In genomic region chr2:98463988-98464771, GRCh38 we compare ENCODE assay signal across 11 cellular contexts. TPM values are rescaled to one million over a fixed set of nuclear protein-coding genes. Genes with fewer than 3 reads are reported as not detected.
DNase-seq lines count a peak whose midpoint lies in the region; ATAC-seq and TF ChIP-seq lines count a peak whose summit lies in the region.
"Had no signal": no experiment of that assay in that cellular context is flagged by ENCODE, and none has a peak within 500 bp of the region (broad histone marks: within the 10 kb centered on the region; RNA-seq: fewer than 3 reads in every experiment).

No MANE protein-coding gene starts in this region.

- peaks cover 76% of the 10 kb centered on the region for H3K4me1 Mint-ChIP-seq in T-helper 17 cell

- DNase-seq in stimulated activated naive CD4-positive, alpha-beta T cell (lab: John Stamatoyannopoulos, UW), result peak in 5 of 6 experiments; percentile 14 to 59 (median 54)
- DNase-seq in stimulated activated naive CD4-positive, alpha-beta T cell treated with Interleukin-2 at 50 U/mL for 16 hours (lab: John Stamatoyannopoulos, UW), result no peak
- DNase-seq in T-helper 17 cell (no peak), upper lobe of right lung (no peak), NCI-H69 (lab: John Stamatoyannopoulos, UW) (no peak), OCI-M2 (lab: John Stamatoyannopoulos, UW; ENCODE audit: unreplicated experiment) (no peak), GM10266 (ENCODE audit: extremely low spot score) (no peak)
- DNase-seq: DMS53, GM23248 had no signal

- H3K9ac ChIP-seq in iPS-20b (ENCODE audit: low read depth, low read length), result peak overlapping the region; percentile 5; the same call in 1 of the 2 replicates
- H3K9ac ChIP-seq: GM23248 had no signal

- H3K9me3 ChIP-seq in T-helper 17 cell (ENCODE audit: control insufficient read depth, low read length, poor library complexity, severe bottlenecking) (no peaks in the 10 kb centered on the region), iPS-20b (ENCODE audit: insufficient read depth, low read depth, low read length) (no peaks in the 10 kb centered on the region), upper lobe of right lung (no peaks in the 10 kb centered on the region)

- H3K4me3 Mint-ChIP-seq in T-helper 17 cell, result peak overlapping the region; percentile 92
- H3K4me3 Mint-ChIP-seq: nephron had no signal

- no peaks in the 10 kb centered on the region for H3K36me3 Mint-ChIP-seq in T-helper 17 cell (ENCODE audit: low read depth)

- H3K4me1 ChIP-seq in iPS-20b (ENCODE audit: insufficient read depth, low read length), result peaks cover 39% of the 10 kb centered on the region
- H3K4me1 ChIP-seq in upper lobe of right lung, result peaks cover 68% of the 10 kb centered on the region

- H3K4me3 ChIP-seq in iPS-20b (ENCODE audit: low read length) (no peak overlapping the region), upper lobe of right lung (no peak overlapping the region)
- H3K4me3 ChIP-seq: GM23248 had no signal

- ATAC-seq in T-helper 17 cell (peak; percentile 54), upper lobe of right lung (peak; percentile 23)

- no peaks in the 10 kb centered on the region for H3K27me3 Mint-ChIP-seq in T-helper 17 cell

- no peak for TF ChIP-seq CTCF in upper lobe of right lung (IDR thresholded peaks at IDR 0.05)
- no peak for TF ChIP-seq CTCF in GM10266 (IDR thresholded peaks at IDR 0.05; ENCODE audit: control insufficient read depth, insufficient read depth, low read depth, missing control alignments)

- H3K36me3 ChIP-seq in iPS-20b (ENCODE audit: insufficient read depth, low read depth, low read length) (no peaks in the 10 kb centered on the region), upper lobe of right lung (no peaks in the 10 kb centered on the region)

- intact Hi-C loops in upper lobe of right lung (cut with DNase I), result no loop called here

- no peaks in the 10 kb centered on the region for H3K27me3 ChIP-seq in iPS-20b (ENCODE audit: insufficient read depth, low read length)
- no peaks in the 10 kb centered on the region for H3K27me3 ChIP-seq in upper lobe of right lung

- peak overlapping the region; percentile 99 for H3K27ac Mint-ChIP-seq in T-helper 17 cell

- H3K27ac ChIP-seq in iPS-20b (ENCODE audit: low read length) (no peak overlapping the region), upper lobe of right lung (peak overlapping the region; percentile 68)
- H3K27ac ChIP-seq: GM23248 had no signal

RNA-seq across cellular contexts. Expression of gene INPP4A, which starts 19.5 kb away (rescaled TPM):
- total RNA-seq in T-helper 17 cell (100 to 1,000 TPM; 109 to 110 TPM), upper lobe of right lung (35.0 TPM)

Comparison
In these comparisons a context has a peak if more than half of its experiments do, and no peak if none do; other contexts are left out.
1. DNase-seq: peak in stimulated activated naive CD4-positive, alpha-beta T cell (5 of 6); none in stimulated activated naive CD4-positive, alpha-beta T cell treated with Interleukin-2 at 50 U/mL for 16 hours (single experiment), T-helper 17 cell (0 of 3), upper lobe of right lung (single experiment), NCI-H69 (single experiment), OCI-M2 (single experiment) and GM10266 (single experiment).